ENCODE assay signal across 1 cellular context in the genomic region with DNA sequence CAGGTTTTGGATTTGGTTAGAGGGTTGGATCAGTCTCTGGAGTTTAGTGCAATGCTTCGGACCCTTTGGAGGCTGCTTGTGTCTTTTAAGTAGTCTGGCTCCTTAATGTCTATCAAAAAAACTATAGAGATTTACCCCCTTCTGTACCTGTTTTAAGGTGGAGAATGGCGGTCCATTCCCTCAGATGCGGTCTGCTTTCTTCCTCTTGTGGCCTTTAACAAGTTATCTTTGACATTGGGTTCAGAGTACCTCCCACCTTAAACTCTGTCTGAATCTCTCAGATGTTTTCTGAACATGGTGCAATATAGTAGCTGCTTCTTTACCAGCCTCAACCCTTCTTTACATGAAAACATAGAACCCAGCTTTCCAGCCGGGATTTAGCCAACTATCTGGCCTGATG.
TF ChIP-seq lines count a peak whose summit lies in the region.

No MANE protein-coding gene starts in this region.

TF ChIP-seq in SK-N-SH treated with all-trans-retinoic acid at 6 μM for 48 hours, 23 proteins besides CTCF, POLR2A, EP300 and RAD21 (continued from another document):
- TF ChIP-seq CREB5 (CRISPR knock-in tag; IDR thresholded peaks at IDR 0.05; ENCODE audit: low read depth) = no peak
- TF ChIP-seq BACH2 (CRISPR knock-in tag; IDR thresholded peaks at IDR 0.05; ENCODE audit: borderline replicate concordance) = no peak
- TF ChIP-seq GLIS3 (CRISPR knock-in tag; IDR thresholded peaks at IDR 0.05) = no peak
- no peak for TF ChIP-seq OSR1 (CRISPR knock-in tag; IDR thresholded peaks at IDR 0.05)
- no peak for TF ChIP-seq POU6F1 (CRISPR knock-in tag; IDR thresholded peaks at IDR 0.05; ENCODE audit: borderline replicate concordance, low read depth)
- TF ChIP-seq SNAI2 (CRISPR knock-in tag; IDR thresholded peaks at IDR 0.05) = no peak
- no peak for TF ChIP-seq ISL1 (CRISPR knock-in tag; IDR thresholded peaks at IDR 0.05)
- TF ChIP-seq, protein P1, sequence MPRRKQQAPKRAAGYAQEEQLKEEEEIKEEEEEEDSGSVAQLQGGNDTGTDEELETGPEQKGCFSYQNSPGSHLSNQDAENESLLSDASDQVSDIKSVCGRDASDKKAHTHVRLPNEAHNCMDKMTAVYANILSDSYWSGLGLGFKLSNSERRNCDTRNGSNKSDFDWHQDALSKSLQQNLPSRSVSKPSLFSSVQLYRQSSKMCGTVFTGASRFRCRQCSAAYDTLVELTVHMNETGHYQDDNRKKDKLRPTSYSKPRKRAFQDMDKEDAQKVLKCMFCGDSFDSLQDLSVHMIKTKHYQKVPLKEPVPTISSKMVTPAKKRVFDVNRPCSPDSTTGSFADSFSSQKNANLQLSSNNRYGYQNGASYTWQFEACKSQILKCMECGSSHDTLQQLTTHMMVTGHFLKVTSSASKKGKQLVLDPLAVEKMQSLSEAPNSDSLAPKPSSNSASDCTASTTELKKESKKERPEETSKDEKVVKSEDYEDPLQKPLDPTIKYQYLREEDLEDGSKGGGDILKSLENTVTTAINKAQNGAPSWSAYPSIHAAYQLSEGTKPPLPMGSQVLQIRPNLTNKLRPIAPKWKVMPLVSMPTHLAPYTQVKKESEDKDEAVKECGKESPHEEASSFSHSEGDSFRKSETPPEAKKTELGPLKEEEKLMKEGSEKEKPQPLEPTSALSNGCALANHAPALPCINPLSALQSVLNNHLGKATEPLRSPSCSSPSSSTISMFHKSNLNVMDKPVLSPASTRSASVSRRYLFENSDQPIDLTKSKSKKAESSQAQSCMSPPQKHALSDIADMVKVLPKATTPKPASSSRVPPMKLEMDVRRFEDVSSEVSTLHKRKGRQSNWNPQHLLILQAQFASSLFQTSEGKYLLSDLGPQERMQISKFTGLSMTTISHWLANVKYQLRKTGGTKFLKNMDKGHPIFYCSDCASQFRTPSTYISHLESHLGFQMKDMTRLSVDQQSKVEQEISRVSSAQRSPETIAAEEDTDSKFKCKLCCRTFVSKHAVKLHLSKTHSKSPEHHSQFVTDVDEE (CRISPR knock-in tag; IDR thresholded peaks at IDR 0.05) = no peak
- no peak for TF ChIP-seq ESRRG (CRISPR knock-in tag; IDR thresholded peaks at IDR 0.05)
- TF ChIP-seq ZC3H10 (CRISPR knock-in tag; IDR thresholded peaks at IDR 0.05) = no peak
- no peak for TF ChIP-seq TOX (CRISPR knock-in tag; IDR thresholded peaks at IDR 0.05; ENCODE audit: borderline replicate concordance)
- no peak for TF ChIP-seq ZNF565 (CRISPR knock-in tag; conservative IDR thresholded peaks at IDR 0.05; ENCODE audit: low read depth)
- TF ChIP-seq TCF4 (CRISPR knock-in tag; IDR thresholded peaks at IDR 0.05; ENCODE audit: borderline replicate concordance) = no peak
- no peak for TF ChIP-seq CSDC2 (CRISPR knock-in tag; IDR thresholded peaks at IDR 0.05)
- TF ChIP-seq ZNF8 (CRISPR knock-in tag; IDR thresholded peaks at IDR 0.05) = no peak
- no peak for TF ChIP-seq RARB (CRISPR knock-in tag; IDR thresholded peaks at IDR 0.05)
- TF ChIP-seq ZFP3 (CRISPR knock-in tag; IDR thresholded peaks at IDR 0.05) = no peak
